8 cellular contexts compared by ENCODE assay signal in genomic region chr10:7471720-7472367, GRCh38.
DNase-seq lines count a peak whose midpoint lies in the region; ATAC-seq and TF ChIP-seq lines count a peak whose summit lies in the region.

No MANE protein-coding gene starts in this region.

- peak; percentile 86 for ATAC-seq in GM19452 (IDR thresholded peaks at IDR 0.05; ENCODE audit: unreplicated experiment)
- ATAC-seq in HG03354 (IDR thresholded peaks at IDR 0.05; ENCODE audit: poor library complexity, severe bottlenecking, unreplicated experiment) = peak; percentile 87
- peak; percentile 69 for ATAC-seq in activated naive CD8-positive, alpha-beta T cell treated with anti-CD3 and anti-CD28 coated beads, Interleukin-2, amount 10 ng/mL, durations not matched to agents 7 days and 5 days (ENCODE audit: low read depth)

- H4K20me1 ChIP-seq in PC-9 (ENCODE audit: insufficient read depth) = no peaks in the 10 kb centered on the region

- peaks cover 3% of the 10 kb centered on the region for H3K36me3 Mint-ChIP-seq in activated naive CD8-positive, alpha-beta T cell treated with anti-CD3 and anti-CD28 coated beads, Interleukin-2, amount 10 ng/mL, durations not matched to agents 7 days and 5 days

- POLR2A ChIA-PET in activated naive CD8-positive, alpha-beta T cell treated with anti-CD3 and anti-CD28 coated beads, Interleukin-2, amount 10 ng/mL, durations not matched to agents 7 days and 5 days (lab: Charles Lee) = interaction anchor here (0.6 to 0.7 kb wide), 3 partner anchors 13 to 21 kb away, joined by 3 to 4 read pairs (median 3); no protein-coding TSS in a partner anchor
- POLR2A ChIA-PET in PC-9 (lab: Charles Lee; ENCODE audit: unreplicated experiment) = no interaction called here

- H3K27me3 ChIP-seq in suprapubic skin (peaks cover 10% of the 10 kb centered on the region), PC-9 (ENCODE audit: insufficient read depth, low read depth) (peaks cover 14% of the 10 kb centered on the region; the same call in 1 of the 2 replicates)

- peak; percentile 97 for DNase-seq in GM12865 (ENCODE audit: low read depth)
- no peak for DNase-seq in activated naive CD8-positive, alpha-beta T cell treated with anti-CD3 and anti-CD28 coated beads, Interleukin-2, amount 10 ng/mL, durations not matched to agents 7 days and 5 days
- DNase-seq in suprapubic skin (ENCODE audit: low spot score in 2 of 2) = no peak
- no peak for DNase-seq in PC-9
- DNase-seq in DMS79 treated with DMSO at 0.1 percent for 48 hours (lab: John Stamatoyannopoulos, UW) = no peak
- DNase-seq in H4 (ENCODE audit: low spot score) = no peak

- no peak overlapping the region for H2AFZ ChIP-seq in PC-9

- intact Hi-C loops in PC-9 (cut with micrococcal nuclease; ENCODE audit: unreplicated experiment) = no loop called here

- H3K27ac ChIP-seq in suprapubic skin (no peak overlapping the region), PC-9 (no peak overlapping the region)

- no peak for TF ChIP-seq POLR2A in suprapubic skin (IDR thresholded peaks at IDR 0.05)

- TF ChIP-seq CTCF in GM12865 (IDR thresholded peaks at IDR 0.05; ENCODE audit: insufficient read depth, low read depth, low read length, missing control alignments) (no peak), suprapubic skin (IDR thresholded peaks at IDR 0.05) (no peak), PC-9 (conservative IDR thresholded peaks at IDR 0.05) (no peak)

- no peak overlapping the region for H3K4me2 ChIP-seq in PC-9

- peak overlapping the region; percentile 55 for H3K4me3 Mint-ChIP-seq in activated naive CD8-positive, alpha-beta T cell treated with anti-CD3 and anti-CD28 coated beads, Interleukin-2, amount 10 ng/mL, durations not matched to agents 7 days and 5 days

- H3K27ac Mint-ChIP-seq in activated naive CD8-positive, alpha-beta T cell treated with anti-CD3 and anti-CD28 coated beads, Interleukin-2, amount 10 ng/mL, durations not matched to agents 7 days and 5 days = peak overlapping the region; percentile 63

- peaks cover 31% of the 10 kb centered on the region for H3K4me1 Mint-ChIP-seq in activated naive CD8-positive, alpha-beta T cell treated with anti-CD3 and anti-CD28 coated beads, Interleukin-2, amount 10 ng/mL, durations not matched to agents 7 days and 5 days

- no peaks in the 10 kb centered on the region for H3F3A ChIP-seq in PC-9 (ENCODE audit: insufficient read depth, low read depth)

- no peaks in the 10 kb centered on the region for H3K27me3 Mint-ChIP-seq in activated naive CD8-positive, alpha-beta T cell treated with anti-CD3 and anti-CD28 coated beads, Interleukin-2, amount 10 ng/mL, durations not matched to agents 7 days and 5 days

- CTCF ChIA-PET in PC-9 (lab: Charles Lee) = no interaction called here

- H3K36me3 ChIP-seq in suprapubic skin (no peaks in the 10 kb centered on the region), PC-9 (ENCODE audit: low read depth) (no peaks in the 10 kb centered on the region)

- H3K9me3 Mint-ChIP-seq in activated naive CD8-positive, alpha-beta T cell treated with anti-CD3 and anti-CD28 coated beads, Interleukin-2, amount 10 ng/mL, durations not matched to agents 7 days and 5 days = peaks cover 2% of the 10 kb centered on the region

- no peak for TF ChIP-seq EP300 in suprapubic skin (IDR thresholded peaks at IDR 0.05)

- BruUV-seq in PC-9 (replicated peaks; lab: Mats Ljungman, UMichigan) = no TSS peak

- 52% methylated on average over 9 of the region's 9 CpGs for WGBS in suprapubic skin

- H3K9me3 ChIP-seq in suprapubic skin = no peaks in the 10 kb centered on the region
- H3K9me3 ChIP-seq in PC-9 (ENCODE audit: insufficient read depth, low read depth) = no peaks in the 10 kb centered on the region

- H3K9me2 ChIP-seq in PC-9 (ENCODE audit: insufficient read depth) = no peaks in the 10 kb centered on the region

- H3K4me1 ChIP-seq in suprapubic skin = peaks cover 6% of the 10 kb centered on the region
- no peaks in the 10 kb centered on the region for H3K4me1 ChIP-seq in PC-9 (replicated peaks; ENCODE audit: insufficient read depth)

- H3K79me2 ChIP-seq in PC-9 (ENCODE audit: low read depth) = no peaks in the 10 kb centered on the region

- H3K4me3 ChIP-seq in GM12865 (ENCODE audit: low read depth, low read length) (peak overlapping the region; percentile 57), suprapubic skin (no peak overlapping the region), PC-9 (no peak overlapping the region)
